Comparison of ENCODE assay signal across 21 cellular contexts in genomic region chrX:93637591-93637990, GRCh38. TPM values are rescaled to one million over a fixed set of nuclear protein-coding genes. Genes with fewer than 3 reads are reported as not detected.
"Had no signal": no experiment of that assay in that cellular context is flagged by ENCODE, and none has a peak within 500 bp of the region (broad histone marks: within the 10 kb centered on the region; RNA-seq: fewer than 3 reads in every experiment).

No MANE protein-coding gene starts in this region.

- H3K9me3 ChIP-seq: adrenal gland had no signal

- H3K4me3 ChIP-seq: adrenal gland, breast epithelium, PC-9 had no signal

- H3K27ac ChIP-seq: adrenal gland, breast epithelium, PC-9 had no signal

- DNase-seq: activated CD4-positive, alpha-beta T cell treated with anti-CD3 and anti-CD28 coated beads for 48 hours; activated CD4-positive, alpha-beta T cell treated with anti-CD3 and anti-CD28 coated beads, Interleukin-2, amount 50 U/mL, for 4 hours; activated CD4-positive, CD25-positive, alpha-beta regulatory T cell treated with anti-CD3 and anti-CD28 coated beads, Interleukin-2, amount 50 U/mL, for 72 hours; activated CD8-positive, alpha-beta memory T cell treated with anti-CD3 and anti-CD28 coated beads, Interleukin-2, amount 50 U/mL, for 48 hours; activated CD8-positive, alpha-beta T cell treated with anti-CD3 and anti-CD28 coated beads, Interleukin-2, amount 10 ng/mL, durations not matched to agents 7 days and 5 days; activated naive CD4-positive, alpha-beta T cell treated with anti-CD3 and anti-CD28 coated beads, Interleukin-2, amount 50 U/mL, for 16 hours; activated naive CD8-positive, alpha-beta T cell treated with anti-CD3 and anti-CD28 coated beads, Interleukin-2, amount 10 ng/mL, durations not matched to agents 7 days and 5 days; activated T-cell treated with anti-CD3 and anti-CD28 coated beads, Interleukin-2, amount 50 U/mL, for 1 hour; adrenal gland; anterior cingulate cortex; caudate nucleus; MM.1S; NCI-H1105 treated with DMSO at 0.1 percent for 48 hours; NCI-H1436 treated with DMSO at 0.1 percent for 48 hours; NCI-H187 treated with DMSO at 0.1 percent for 48 hours; NCI-H2081 treated with DMSO at 0.1 percent for 48 hours; NCI-H446; NCI-H524; PC-9; SHP77 treated with DMSO at 0.1 percent for 48 hours had no signal

- H3K27me3 ChIP-seq: adrenal gland had no signal

- H3K36me3 ChIP-seq: adrenal gland, breast epithelium had no signal

- H3K4me1 ChIP-seq: adrenal gland, breast epithelium had no signal

RNA-seq across cellular contexts. Expression of gene NAP1L3, which starts 35.8 kb away (rescaled TPM):
- total RNA-seq: PC-9 had no signal

RNA-seq across cellular contexts. Expression of gene FAM133A, which starts 36.4 kb away (rescaled TPM):
- total RNA-seq: activated CD8-positive, alpha-beta T cell treated with anti-CD3 and anti-CD28 coated beads, Interleukin-2, amount 10 ng/mL, durations not matched to agents 7 days and 5 days; activated naive CD8-positive, alpha-beta T cell treated with anti-CD3 and anti-CD28 coated beads, Interleukin-2, amount 10 ng/mL, durations not matched to agents 7 days and 5 days had no signal
